ENCODE assay signal across 1 cellular context in genomic region chr1:237043846-237044636, GRCh38.
TF ChIP-seq lines count a peak whose summit lies in the region.

No MANE protein-coding gene starts in this region.

TF ChIP-seq in WTC11, 78 proteins besides CTCF, POLR2A, EP300 and RAD21 (continued from another document):
- TF ChIP-seq AR (CRISPR knock-in tag; IDR thresholded peaks at IDR 0.05) (no peak), NR1H2 (CRISPR knock-in tag; IDR thresholded peaks at IDR 0.05) (no peak), NFE2L1 (CRISPR knock-in tag; IDR thresholded peaks at IDR 0.05) (no peak), EMX1 (CRISPR knock-in tag; IDR thresholded peaks at IDR 0.05) (no peak)
